ENCODE assay signal across 8 cellular contexts in the genomic region with DNA sequence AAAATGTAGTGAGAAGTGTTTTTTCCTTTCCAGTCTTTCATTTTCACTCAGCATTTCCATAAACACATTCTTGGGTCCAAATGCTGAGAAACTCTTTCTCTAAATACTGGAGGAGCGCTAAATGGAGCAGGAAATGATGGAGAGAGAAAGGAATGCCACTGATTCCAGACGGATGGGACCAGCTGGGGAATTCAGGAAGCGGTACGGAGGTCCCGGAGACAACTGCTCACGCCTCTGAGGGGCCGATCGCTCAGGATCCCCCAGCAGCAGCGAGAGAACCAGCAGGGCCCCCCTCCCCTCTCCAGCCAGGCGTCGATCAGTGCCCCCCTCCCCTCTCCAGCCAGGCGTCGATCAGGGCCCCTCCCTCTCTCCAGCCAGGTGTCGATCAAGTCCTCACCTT. TPM values are rescaled to one million over a fixed set of nuclear protein-coding genes. Genes with fewer than 3 reads are reported as not detected.
DNase-seq lines count a peak whose midpoint lies in the region; ATAC-seq and TF ChIP-seq lines count a peak whose summit lies in the region.

No MANE protein-coding gene starts in this region.

- peaks cover 50 to 59% of the 10 kb centered on the region in 2 donors for H3K4me1 ChIP-seq in duodenal mucosa (ENCODE audit: control insufficient read depth in 1 of 2, insufficient read depth in 2 of 2, low read length in 2 of 2)
- peaks cover 74% of the 10 kb centered on the region for H3K4me1 ChIP-seq in mesodermal cell (ENCODE audit: control insufficient read depth, insufficient read depth, low read length, poor library complexity, severe bottlenecking)

- whole genome bisulfite sequencing in mesodermal cell (ENCODE audit: insufficient coverage in 2 of 2), 2 experiments = 2% methylated on average over 8 to 9 of the region's 14 CpGs

- no peak for TF ChIP-seq CTCF in GM20000 (IDR thresholded peaks at IDR 0.05; ENCODE audit: extremely low read depth, missing control alignments)

- H3K36me3 ChIP-seq in duodenal mucosa (ENCODE audit: control insufficient read depth in 1 of 2, insufficient read depth in 2 of 2, low read length in 2 of 2) (no peaks in the 10 kb centered on the region), mesodermal cell (ENCODE audit: control insufficient read depth, insufficient read depth, low read length) (peaks cover 33% of the 10 kb centered on the region)

- DNase-seq in AG08395 (ENCODE audit: low spot score) (peak; percentile 84), LHCN-M2 (ENCODE audit: low read depth) (peak; percentile 97), NCI-H2196 treated with DMSO at 0.1 percent for 48 hours (lab: John Stamatoyannopoulos, UW; ENCODE audit: unreplicated experiment) (no peak), GM20000 (ENCODE audit: low spot score) (no peak)

- H3K27me3 ChIP-seq in duodenal mucosa (ENCODE audit: control insufficient read depth in 1 of 2, insufficient read depth in 2 of 2, low read length in 2 of 2) = no peaks in the 10 kb centered on the region

- H3K27ac ChIP-seq in duodenal mucosa (ENCODE audit: low read depth, low read length) = peak overlapping the region; percentile 68
- H3K27ac ChIP-seq in mesodermal cell (ENCODE audit: low read depth, low read length, severe bottlenecking) = peak overlapping the region; percentile 100

- no peak for ATAC-seq in GM21529 (IDR thresholded peaks at IDR 0.05; ENCODE audit: unreplicated experiment)
- no peak for ATAC-seq in HG02642 (IDR thresholded peaks at IDR 0.05; ENCODE audit: poor library complexity, unreplicated experiment)

- H3K4me3 ChIP-seq in duodenal mucosa (ENCODE audit: low read depth in 1 of 2, low read length in 2 of 2) (no peak overlapping the region), mesodermal cell (ENCODE audit: extremely low read depth, insufficient read depth, low read length, poor library complexity, severe bottlenecking) (peak overlapping the region; percentile 12)

- no peak overlapping the region for H3K9ac ChIP-seq in duodenal mucosa (ENCODE audit: low read depth in 1 of 2, low read length in 2 of 2)

- H3K9me3 ChIP-seq in duodenal mucosa (ENCODE audit: control insufficient read depth in 1 of 2, low read length in 2 of 2) (no peaks in the 10 kb centered on the region), mesodermal cell (ENCODE audit: control insufficient read depth, low read length) (no peaks in the 10 kb centered on the region)

RNA-seq across cellular contexts. Expression of a gene that starts 13.2 kb away (rescaled TPM):
- total RNA-seq in LHCN-M2 (2014; rRNA removed) = 58.6 and 60.4 TPM in 2 replicates
- 33.3 TPM for polyA plus RNA-seq in LHCN-M2 (2012)
- 52.2 TPM for polyA plus RNA-seq in mesodermal cell (2013, experiment 1 of 2)
- polyA plus RNA-seq in mesodermal cell (2013, experiment 2 of 2) = 45.1 TPM

RNA-seq across cellular contexts. Expression of a gene that starts 59.9 kb away (rescaled TPM):
- total RNA-seq in LHCN-M2 (2014; rRNA removed) = not detected in 2 replicates
- not detected for polyA plus RNA-seq in LHCN-M2 (2012)
- polyA plus RNA-seq in mesodermal cell (2013, experiment 1 of 2) = not detected
- polyA plus RNA-seq in mesodermal cell (2013, experiment 2 of 2) = not detected

Comparison
In these comparisons a context has a peak if more than half of its experiments do, and no peak if none do; other contexts are left out.
1. DNase-seq: peak in AG08395 (single experiment) and LHCN-M2 (single experiment); none in NCI-H2196 treated with DMSO at 0.1 percent for 48 hours (single experiment) and GM20000 (single experiment).